1 cellular context compared by ENCODE assay signal in genomic region chr6:110813813-110814487, GRCh38.
TF ChIP-seq lines count a peak whose summit lies in the region.

No MANE protein-coding gene starts in this region.

TF ChIP-seq in K562, 482 proteins besides CTCF, POLR2A, EP300 and RAD21 (continued from another document and continues in another):
- no peak for TF ChIP-seq CLOCK (CRISPR knock-in tag; IDR thresholded peaks at IDR 0.05; ENCODE audit: borderline replicate concordance)
- TF ChIP-seq DPF2 (IDR thresholded peaks at IDR 0.05) = no peak
- TF ChIP-seq CCNT2 (IDR thresholded peaks at IDR 0.05; ENCODE audit: borderline replicate concordance, extremely low read depth, insufficient read length, low read depth, low read length) = no peak
- no peak for TF ChIP-seq RREB1 (CRISPR knock-in tag; IDR thresholded peaks at IDR 0.05)
- TF ChIP-seq ZNF316 (IDR thresholded peaks at IDR 0.05) = no peak
- TF ChIP-seq PRDM10 (IDR thresholded peaks at IDR 0.05; ENCODE audit: partially characterized antibody) = peak; percentile 80
- no peak for TF ChIP-seq ZNF830 (CRISPR knock-in tag; IDR thresholded peaks at IDR 0.05)
- no peak for TF ChIP-seq STAT5A (IDR thresholded peaks at IDR 0.05; ENCODE audit: borderline replicate concordance, low read length)
- TF ChIP-seq MEF2A (IDR thresholded peaks at IDR 0.05; ENCODE audit: control insufficient read depth, low read depth, low read length) = no peak
- no peak for TF ChIP-seq ZNF175 (CRISPR knock-in tag; IDR thresholded peaks at IDR 0.05; ENCODE audit: low read depth)
- TF ChIP-seq ZNF174 (CRISPR knock-in tag; IDR thresholded peaks at IDR 0.05) = no peak
- TF ChIP-seq CEBPB (tag; IDR thresholded peaks at IDR 0.05) = peak; percentile 54; the same call in 1 of the 2 replicates
- no peak for TF ChIP-seq ZNF436 (CRISPR knock-in tag; IDR thresholded peaks at IDR 0.05)
- no peak for TF ChIP-seq SIRT6 (IDR thresholded peaks at IDR 0.05; ENCODE audit: low read depth, low read length)
- no peak for TF ChIP-seq KLF13 (tag; IDR thresholded peaks at IDR 0.05; ENCODE audit: borderline replicate concordance, low read depth)
- TF ChIP-seq TEAD4 (IDR thresholded peaks at IDR 0.05; ENCODE audit: low read length) = no peak
- no peak for TF ChIP-seq TEAD4 (CRISPR knock-in tag; IDR thresholded peaks at IDR 0.05; ENCODE audit: borderline replicate concordance)
- no peak for TF ChIP-seq CBFA2T3 (IDR thresholded peaks at IDR 0.05)
- no peak for TF ChIP-seq BDP1 (IDR thresholded peaks at IDR 0.05; ENCODE audit: insufficient read depth, insufficient read length)
- TF ChIP-seq NEUROD1 (IDR thresholded peaks at IDR 0.05; ENCODE audit: borderline replicate concordance, low read depth, low read length, partially characterized antibody) = no peak
- TF ChIP-seq ZNF408 (CRISPR knock-in tag; IDR thresholded peaks at IDR 0.05; ENCODE audit: low read depth) = no peak
- TF ChIP-seq ZNF512 (tag; IDR thresholded peaks at IDR 0.05) = no peak
- TF ChIP-seq MED1 (CRISPR knock-in tag; IDR thresholded peaks at IDR 0.05; ENCODE audit: borderline replicate concordance) = no peak
- no peak for TF ChIP-seq MLLT1 (IDR thresholded peaks at IDR 0.05)
- TF ChIP-seq HSF4 (CRISPR knock-in tag; IDR thresholded peaks at IDR 0.05; ENCODE audit: borderline replicate concordance) = no peak
- no peak for TF ChIP-seq HDAC6 (IDR thresholded peaks at IDR 0.05; ENCODE audit: low read depth, low read length)
- TF ChIP-seq ARID3B (CRISPR knock-in tag; IDR thresholded peaks at IDR 0.05; ENCODE audit: borderline replicate concordance) = no peak
- TF ChIP-seq MCM5 (IDR thresholded peaks at IDR 0.05; ENCODE audit: low read depth) = no peak
- no peak for TF ChIP-seq PTRF (tag; IDR thresholded peaks at IDR 0.05)
- no peak for TF ChIP-seq KDM4B (IDR thresholded peaks at IDR 0.05; ENCODE audit: borderline replicate concordance in 2 of 2, low read depth in 1 of 2)
- no peak for TF ChIP-seq PCBP1 (IDR thresholded peaks at IDR 0.05; ENCODE audit: low read depth, low read length, poor library complexity, severe bottlenecking)
- peak; percentile 36; the same call in 1 of the 2 replicates for TF ChIP-seq CEBPG (CRISPR knock-in tag; IDR thresholded peaks at IDR 0.05)
- TF ChIP-seq CEBPG (tag; conservative IDR thresholded peaks at IDR 0.05 in 1 of 2, IDR thresholded peaks at IDR 0.05 in 1 of 2) = no peak
- TF ChIP-seq ID3 (CRISPR knock-in tag; IDR thresholded peaks at IDR 0.05) = no peak
- no peak for TF ChIP-seq ID3 (tag; IDR thresholded peaks at IDR 0.05)
- 0 out of 2 replicates have a peak, but pooled peaks have one; percentile 11 for TF ChIP-seq L3MBTL2 (IDR thresholded peaks at IDR 0.05)
- no peak for TF ChIP-seq ZKSCAN1 (IDR thresholded peaks at IDR 0.05; ENCODE audit: low read depth, low read length)
- TF ChIP-seq ZBTB49 (CRISPR knock-in tag; IDR thresholded peaks at IDR 0.05; ENCODE audit: borderline replicate concordance) = 0 out of 2 replicates have a peak, but pooled peaks have one; percentile 33
- 0 out of 4 replicates have a peak, but pooled peaks of 1 of the 2 experiments have one; percentile 14 for TF ChIP-seq HDAC1 (IDR thresholded peaks at IDR 0.05)
- TF ChIP-seq HBP1 (CRISPR knock-in tag; IDR thresholded peaks at IDR 0.05) = no peak
- no peak for TF ChIP-seq SOX6 (IDR thresholded peaks at IDR 0.05)
